26 cellular contexts compared by ENCODE assay signal in genomic region chrX:68177542-68177941, GRCh38.
DNase-seq lines count a peak whose midpoint lies in the region; ATAC-seq, FAIRE-seq and TF ChIP-seq lines count a peak whose summit lies in the region.
"Had no signal": no experiment of that assay in that cellular context is flagged by ENCODE, and none has a peak within 500 bp of the region (broad histone marks: within the 10 kb centered on the region; RNA-seq: fewer than 3 reads in every experiment).

No MANE protein-coding gene starts in this region.

- no peak for TF ChIP-seq RAD21 in A549 (conservative IDR thresholded peaks at IDR 0.05 in 1 of 2, IDR thresholded peaks at IDR 0.05 in 1 of 2)

- in situ Hi-C loops in GM23248 (cut with MboI), result loop anchor here (25.0 kb wide), 1 partner anchor 535 kb away; no protein-coding TSS in a partner anchor

- no peaks in the 10 kb centered on the region for H3K9me3 ChIP-seq in A549
- no peaks in the 10 kb centered on the region for H3K9me3 ChIP-seq in GM23248 (ENCODE audit: low read depth)
- no peaks in the 10 kb centered on the region for H3K9me3 ChIP-seq in lower lobe of right lung
- H3K9me3 ChIP-seq: thoracic aorta had no signal

- H3K36me3 ChIP-seq in GM23248 (ENCODE audit: low read depth) (no peaks in the 10 kb centered on the region), lower lobe of right lung (no peaks in the 10 kb centered on the region)
- H3K36me3 ChIP-seq: thoracic aorta had no signal

- H3K27me3 ChIP-seq in GM23248 (replicated peaks; ENCODE audit: insufficient read depth) (no peaks in the 10 kb centered on the region), lower lobe of right lung (ENCODE audit: low read depth) (no peaks in the 10 kb centered on the region)
- H3K27me3 ChIP-seq: foreskin keratinocyte had no signal

- TF ChIP-seq CTCF in A549 (IDR thresholded peaks at IDR 0.05) (no peak), lower lobe of right lung (IDR thresholded peaks at IDR 0.05) (no peak)

- H3K27ac ChIP-seq in A549, result no peak overlapping the region
- no peak overlapping the region for H3K27ac ChIP-seq in GM23248
- no peak overlapping the region for H3K27ac ChIP-seq in lower lobe of right lung
- H3K27ac ChIP-seq: foreskin keratinocyte, RWPE1, thoracic aorta had no signal

- no peak overlapping the region for H2AFZ ChIP-seq in GM23248

- no peak for DNase-seq in A549 (ENCODE audit: low read depth in 1 of 2, low spot score in 1 of 2)
- DNase-seq in GM23248, result peak; percentile 33
- DNase-seq in RPMI7951 (ENCODE audit: low read depth), result peak; percentile 53
- DNase-seq in erythroblast (lab: John Stamatoyannopoulos, UW), result peak; percentile 1 to 35
- no peak for DNase-seq in activated CD4-positive, alpha-beta T cell treated with anti-CD3 and anti-CD28 coated beads for 4 hours
- DNase-seq in lower lobe of right lung, result no peak
- no peak for DNase-seq in activated T-helper 1 cell treated with anti-CD3 and anti-CD28 coated beads, Interleukin-12 subunit alpha, Interleukin-12 subunit beta, Interleukin-2, Interleukin-4 antibody, amounts not matched to agents 30 ng/mL and 10 ng/mL and 1 ng/mL, durations not matched to agents 14 hours and 24 hours and 36 hours (ENCODE audit: low spot score)
- DNase-seq in KG1 (lab: John Stamatoyannopoulos, UW), result no peak
- DNase-seq: activated CD4-positive, alpha-beta T cell treated with anti-CD3 and anti-CD28 coated beads, Interleukin-2, amount 10 ng/mL, durations not matched to agents 24 days and 14 days; activated T-cell treated with anti-CD3 and anti-CD28 coated beads for 4 hours; CD4-positive, alpha-beta memory T cell; endodermal cell; foreskin keratinocyte; GOT3; hypothalamus; kidney; naive thymus-derived CD4-positive, alpha-beta T cell; NCI-H187 treated with DMSO at 0.1 percent for 48 hours; NCI-H226; stimulated activated CD4-positive, alpha-beta T cell treated with anti-CD3 and anti-CD28 coated beads, Interleukin-15, amount 100 ng/mL, for 24 hours had no signal

- peaks cover 11% of the 10 kb centered on the region for H3K9me3 Mint-ChIP-seq in activated T-helper 1 cell treated with anti-CD3 and anti-CD28 coated beads, Interleukin-12 subunit alpha, Interleukin-12 subunit beta, Interleukin-2, Interleukin-4 antibody, amounts not matched to agents 30 ng/mL and 10 ng/mL and 1 ng/mL, durations not matched to agents 14 hours and 24 hours and 36 hours
- H3K9me3 Mint-ChIP-seq: activated naive CD4-positive, alpha-beta T cell treated with anti-CD3 and anti-CD28 coated beads, Interleukin-2, amount 50 U/mL, for 24 hours had no signal

- POLR2A ChIA-PET in A549 (lab: Yijun Ruan, JAX), result no interaction called here

- H3K9me2 ChIP-seq in GM23248 (ENCODE audit: insufficient read depth), result no peaks in the 10 kb centered on the region

- no peaks in the 10 kb centered on the region for H3K27me3 Mint-ChIP-seq in activated T-helper 1 cell treated with anti-CD3 and anti-CD28 coated beads, Interleukin-12 subunit alpha, Interleukin-12 subunit beta, Interleukin-2, Interleukin-4 antibody, amounts not matched to agents 30 ng/mL and 10 ng/mL and 1 ng/mL, durations not matched to agents 14 hours and 24 hours and 36 hours (ENCODE audit: insufficient read depth)
- H3K27me3 Mint-ChIP-seq: activated CD4-positive, alpha-beta T cell treated with anti-CD3 and anti-CD28 coated beads, Interleukin-2, amount 10 ng/mL, durations not matched to agents 24 days and 14 days; activated naive CD4-positive, alpha-beta T cell treated with anti-CD3 and anti-CD28 coated beads, Interleukin-2, amount 50 U/mL, for 24 hours; CD4-positive, alpha-beta memory T cell; naive thymus-derived CD4-positive, alpha-beta T cell had no signal

- no peaks in the 10 kb centered on the region for H3K4me1 ChIP-seq in A549
- peaks cover 3% of the 10 kb centered on the region; the same call in 1 of the 2 replicates for H3K4me1 ChIP-seq in GM23248 (ENCODE audit: insufficient read depth)
- H3K4me1 ChIP-seq in lower lobe of right lung, result no peaks in the 10 kb centered on the region
- H3K4me1 ChIP-seq: foreskin keratinocyte had no signal

- H3K9ac ChIP-seq in GM23248, result no peak overlapping the region

- TF ChIP-seq POLR2A in A549 (IDR thresholded peaks at IDR 0.05; ENCODE audit: low read length) (no peak), erythroblast (IDR thresholded peaks at IDR 0.05; ENCODE audit: low read length) (no peak)

- no peak for TF ChIP-seq EP300 in A549 (IDR thresholded peaks at IDR 0.05)

- FAIRE-seq in A549 (lab: Jason Lieb, UNC), result peak; percentile 43
- FAIRE-seq: colon, kidney had no signal

- H3F3A ChIP-seq in GM23248 (ENCODE audit: insufficient read depth), result peaks cover 17% of the 10 kb centered on the region; the same call in 1 of the 2 replicates

- H3K27ac Mint-ChIP-seq in activated T-helper 1 cell treated with anti-CD3 and anti-CD28 coated beads, Interleukin-12 subunit alpha, Interleukin-12 subunit beta, Interleukin-2, Interleukin-4 antibody, amounts not matched to agents 30 ng/mL and 10 ng/mL and 1 ng/mL, durations not matched to agents 14 hours and 24 hours and 36 hours, result no peak overlapping the region
- H3K27ac Mint-ChIP-seq: activated naive CD4-positive, alpha-beta T cell treated with anti-CD3 and anti-CD28 coated beads, Interleukin-2, amount 50 U/mL, for 24 hours; endodermal cell; memory B cell had no signal

- H3K4me2 ChIP-seq in A549, result no peak overlapping the region
- H3K4me2 ChIP-seq in GM23248 (ENCODE audit: unreplicated experiment), result no peak overlapping the region

- 72% methylated on average over 4 of the region's 4 CpGs for WGBS in A549 (ENCODE audit: missing lambda C conversion rate)
- 52 to 55% methylated on average over 4 of the region's 4 CpGs for WGBS in GM23248 (ENCODE audit: low coverage in 1 of 2, low lambda C conversion rate in 2 of 2, missing lambda C conversion rate in 2 of 2), 2 experiments

- ATAC-seq in A549 (no peak), lower lobe of right lung (no peak)
- ATAC-seq: foreskin keratinocyte; naive thymus-derived CD4-positive, alpha-beta T cell; SK-N-SH treated with all-trans-retinoic acid at 6 μM for 48 hours had no signal

- H3K4me3 ChIP-seq in A549, result no peak overlapping the region
- no peak overlapping the region for H3K4me3 ChIP-seq in GM23248
- no peak overlapping the region for H3K4me3 ChIP-seq in lower lobe of right lung
- H3K4me3 ChIP-seq: thoracic aorta had no signal

- no peak overlapping the region for H3K4me3 Mint-ChIP-seq in activated T-helper 1 cell treated with anti-CD3 and anti-CD28 coated beads, Interleukin-12 subunit alpha, Interleukin-12 subunit beta, Interleukin-2, Interleukin-4 antibody, amounts not matched to agents 30 ng/mL and 10 ng/mL and 1 ng/mL, durations not matched to agents 14 hours and 24 hours and 36 hours
- H3K4me3 Mint-ChIP-seq: activated CD4-positive, alpha-beta T cell treated with anti-CD3 and anti-CD28 coated beads, Interleukin-2, amount 10 ng/mL, durations not matched to agents 24 days and 14 days; activated naive CD4-positive, alpha-beta T cell treated with anti-CD3 and anti-CD28 coated beads, Interleukin-2, amount 50 U/mL, for 24 hours; CD4-positive, alpha-beta memory T cell; endodermal cell; memory B cell had no signal

- H3K36me3 Mint-ChIP-seq in activated T-helper 1 cell treated with anti-CD3 and anti-CD28 coated beads, Interleukin-12 subunit alpha, Interleukin-12 subunit beta, Interleukin-2, Interleukin-4 antibody, amounts not matched to agents 30 ng/mL and 10 ng/mL and 1 ng/mL, durations not matched to agents 14 hours and 24 hours and 36 hours (ENCODE audit: low read depth), result no peaks in the 10 kb centered on the region
- H3K36me3 Mint-ChIP-seq: activated naive CD4-positive, alpha-beta T cell treated with anti-CD3 and anti-CD28 coated beads, Interleukin-2, amount 50 U/mL, for 24 hours; CD4-positive, alpha-beta memory T cell; memory B cell had no signal

- H3K4me1 Mint-ChIP-seq in activated T-helper 1 cell treated with anti-CD3 and anti-CD28 coated beads, Interleukin-12 subunit alpha, Interleukin-12 subunit beta, Interleukin-2, Interleukin-4 antibody, amounts not matched to agents 30 ng/mL and 10 ng/mL and 1 ng/mL, durations not matched to agents 14 hours and 24 hours and 36 hours (ENCODE audit: low read depth), result no peaks in the 10 kb centered on the region
- H3K4me1 Mint-ChIP-seq: memory B cell had no signal

- CTCF ChIA-PET in A549 (lab: Yijun Ruan, JAX), result no interaction called here

- no peaks in the 10 kb centered on the region for H4K20me1 ChIP-seq in GM23248 (ENCODE audit: insufficient read depth)

- no peaks in the 10 kb centered on the region for H3K79me2 ChIP-seq in GM23248 (ENCODE audit: insufficient read depth)

- intact Hi-C loops in lower lobe of right lung (cut with DNase I), result no loop called here
- intact Hi-C loops in activated T-helper 1 cell treated with anti-CD3 and anti-CD28 coated beads, Interleukin-12 subunit alpha, Interleukin-12 subunit beta, Interleukin-2, Interleukin-4 antibody, amounts not matched to agents 30 ng/mL and 10 ng/mL and 1 ng/mL, durations not matched to agents 14 hours and 24 hours and 36 hours (cut with micrococcal nuclease), result no loop called here

TF ChIP-seq in A549, 52 proteins besides CTCF, POLR2A, EP300 and RAD21 (continues in another document):
- TF ChIP-seq NFE2L2 (conservative IDR thresholded peaks at IDR 0.05; ENCODE audit: low read length) (no peak), HOXB13 (CRISPR knock-in tag; IDR thresholded peaks at IDR 0.05; ENCODE audit: low read depth) (no peak), EHMT2 (IDR thresholded peaks at IDR 0.05; ENCODE audit: low read depth) (no peak), ZC3H11A (IDR thresholded peaks at IDR 0.05) (no peak), ZNF302 (CRISPR knock-in tag; IDR thresholded peaks at IDR 0.05) (no peak), FOSB (CRISPR knock-in tag; IDR thresholded peaks at IDR 0.05) (no peak), JUNB (IDR thresholded peaks at IDR 0.05) (no peak), BHLHE40 (IDR thresholded peaks at IDR 0.05; ENCODE audit: low read depth, low read length) (no peak), PBX3 (IDR thresholded peaks at IDR 0.05) (no peak)

Comparison
In these comparisons a context has a peak if more than half of its experiments do, and no peak if none do; other contexts are left out.
1. DNase-seq: peak in GM23248 (single experiment), RPMI7951 (single experiment) and erythroblast (2 of 2); none in A549 (0 of 2), activated CD4-positive, alpha-beta T cell treated with anti-CD3 and anti-CD28 coated beads for 4 hours (0 of 2), lower lobe of right lung (single experiment), activated T-helper 1 cell treated with anti-CD3 and anti-CD28 coated beads, Interleukin-12 subunit alpha, Interleukin-12 subunit beta, Interleukin-2, Interleukin-4 antibody, amounts not matched to agents 30 ng/mL and 10 ng/mL and 1 ng/mL, durations not matched to agents 14 hours and 24 hours and 36 hours (single experiment) and KG1 (single experiment).